In genomic region chr18:3152294-3152693, GRCh38 we compare ENCODE assay signal across 19 cellular contexts.
"Had no signal": no experiment of that assay in that cellular context is flagged by ENCODE, and none has a peak within 500 bp of the region (broad histone marks: within the 10 kb centered on the region; RNA-seq: fewer than 3 reads in every experiment).

No MANE protein-coding gene starts in this region.

- H3K36me3 Mint-ChIP-seq: activated CD8-positive, alpha-beta memory T cell treated with anti-CD3 and anti-CD28 coated beads, Interleukin-2, amount 10 ng/mL, durations not matched to agents 7 days and 5 days; activated naive CD8-positive, alpha-beta T cell treated with anti-CD3 and anti-CD28 coated beads for 36 hours; mesothelial cell of epicardium; natural killer cell treated with Interleukin-12 subunit alpha and Interleukin-12 subunit beta and Interleukin-15 and Interleukin-18, amount 100 ng/mL, for 72 hours; WTC11 had no signal

- H3K27me3 Mint-ChIP-seq: activated CD4-positive, alpha-beta T cell treated with anti-CD3 and anti-CD28 coated beads for 36 hours; activated CD8-positive, alpha-beta memory T cell treated with anti-CD3 and anti-CD28 coated beads, Interleukin-2, amount 10 ng/mL, durations not matched to agents 7 days and 5 days; activated naive CD8-positive, alpha-beta T cell treated with anti-CD3 and anti-CD28 coated beads for 36 hours; effector memory CD8-positive, alpha-beta T cell; natural killer cell treated with Interleukin-12 subunit alpha and Interleukin-12 subunit beta and Interleukin-15 and Interleukin-18, amount 100 ng/mL, for 72 hours had no signal

- H3K4me3 Mint-ChIP-seq: activated CD4-positive, alpha-beta memory T cell treated with anti-CD3 and anti-CD28 coated beads, Interleukin-2, amount 10 ng/mL, durations not matched to agents 7 days and 5 days; activated CD4-positive, alpha-beta T cell treated with anti-CD3 and anti-CD28 coated beads for 36 hours; activated CD8-positive, alpha-beta memory T cell treated with anti-CD3 and anti-CD28 coated beads, Interleukin-2, amount 10 ng/mL, durations not matched to agents 7 days and 5 days; activated naive CD8-positive, alpha-beta T cell treated with anti-CD3 and anti-CD28 coated beads for 36 hours; effector memory CD8-positive, alpha-beta T cell; mesothelial cell of epicardium; natural killer cell treated with Interleukin-12 subunit alpha and Interleukin-12 subunit beta and Interleukin-15 and Interleukin-18, amount 100 ng/mL, for 72 hours; T-helper 2 cell treated with Interferon-gamma antibody and Interleukin-4, amounts not matched to agents 5 μg/mL and 100 μg/mL, for 36 hours; WTC11 had no signal

- H3K27me3 ChIP-seq: esophagus squamous epithelium, neutrophil, pancreas, sigmoid colon, transverse colon, uterus had no signal

- H3K36me3 ChIP-seq: esophagus squamous epithelium, neutrophil, pancreas, transverse colon, uterus had no signal

- H3K4me1 Mint-ChIP-seq: activated CD4-positive, alpha-beta memory T cell treated with anti-CD3 and anti-CD28 coated beads, Interleukin-2, amount 10 ng/mL, durations not matched to agents 7 days and 5 days; WTC11 had no signal

- H3K27ac Mint-ChIP-seq: activated CD4-positive, alpha-beta memory T cell treated with anti-CD3 and anti-CD28 coated beads, Interleukin-2, amount 10 ng/mL, durations not matched to agents 7 days and 5 days; activated CD4-positive, alpha-beta T cell treated with anti-CD3 and anti-CD28 coated beads for 36 hours; activated CD8-positive, alpha-beta memory T cell treated with anti-CD3 and anti-CD28 coated beads, Interleukin-2, amount 10 ng/mL, durations not matched to agents 7 days and 5 days; activated naive CD8-positive, alpha-beta T cell treated with anti-CD3 and anti-CD28 coated beads for 36 hours; mesothelial cell of epicardium; natural killer cell treated with Interleukin-12 subunit alpha and Interleukin-12 subunit beta and Interleukin-15 and Interleukin-18, amount 100 ng/mL, for 72 hours; T-helper 2 cell treated with Interferon-gamma antibody and Interleukin-4, amounts not matched to agents 5 μg/mL and 100 μg/mL, for 36 hours; WTC11 had no signal

- H3K4me3 ChIP-seq: esophagus squamous epithelium, lung, pancreas, sigmoid colon, uterus had no signal

- ATAC-seq: activated CD4-positive, alpha-beta T cell treated with anti-CD3 and anti-CD28 coated beads for 36 hours; activated CD8-positive, alpha-beta memory T cell treated with anti-CD3 and anti-CD28 coated beads, Interleukin-2, amount 10 ng/mL, durations not matched to agents 7 days and 5 days; stimulated activated naive CD8-positive, alpha-beta T cell treated with anti-CD3 and anti-CD28 coated beads, Interleukin-15, Interleukin-2, amounts not matched to agents 100 U/mL and 50 U/mL, for 24 hours; WTC11 had no signal

- H3K27ac ChIP-seq: neutrophil, transverse colon, uterus had no signal

- H3K4me1 ChIP-seq: sigmoid colon, transverse colon, uterus had no signal

- H3K9me3 ChIP-seq: esophagus squamous epithelium, neutrophil, pancreas, sigmoid colon, transverse colon, uterus had no signal

- DNase-seq: activated CD4-positive, alpha-beta memory T cell treated with anti-CD3 and anti-CD28 coated beads, Interleukin-2, amount 10 ng/mL, durations not matched to agents 7 days and 5 days; activated CD4-positive, alpha-beta T cell treated with anti-CD3 and anti-CD28 coated beads for 36 hours; activated CD8-positive, alpha-beta memory T cell treated with anti-CD3 and anti-CD28 coated beads, Interleukin-2, amount 10 ng/mL, durations not matched to agents 7 days and 5 days; activated naive CD4-positive, alpha-beta T cell; activated naive CD8-positive, alpha-beta T cell treated with anti-CD3 and anti-CD28 coated beads for 36 hours; amniotic stem cell; effector memory CD8-positive, alpha-beta T cell; esophagus squamous epithelium; pancreas; sigmoid colon; stimulated activated naive CD8-positive, alpha-beta T cell treated with anti-CD3 and anti-CD28 coated beads, Interleukin-15, Interleukin-2, amounts not matched to agents 100 U/mL and 50 U/mL, for 24 hours; transverse colon; uterus had no signal

- H3K9me3 Mint-ChIP-seq: activated CD4-positive, alpha-beta memory T cell treated with anti-CD3 and anti-CD28 coated beads, Interleukin-2, amount 10 ng/mL, durations not matched to agents 7 days and 5 days; activated naive CD8-positive, alpha-beta T cell treated with anti-CD3 and anti-CD28 coated beads for 36 hours; effector memory CD8-positive, alpha-beta T cell; mesothelial cell of epicardium; natural killer cell treated with Interleukin-12 subunit alpha and Interleukin-12 subunit beta and Interleukin-15 and Interleukin-18, amount 100 ng/mL, for 72 hours; T-helper 2 cell treated with Interferon-gamma antibody and Interleukin-4, amounts not matched to agents 5 μg/mL and 100 μg/mL, for 36 hours; WTC11 had no signal
